10 cellular contexts compared by ENCODE assay signal in the genomic region with DNA sequence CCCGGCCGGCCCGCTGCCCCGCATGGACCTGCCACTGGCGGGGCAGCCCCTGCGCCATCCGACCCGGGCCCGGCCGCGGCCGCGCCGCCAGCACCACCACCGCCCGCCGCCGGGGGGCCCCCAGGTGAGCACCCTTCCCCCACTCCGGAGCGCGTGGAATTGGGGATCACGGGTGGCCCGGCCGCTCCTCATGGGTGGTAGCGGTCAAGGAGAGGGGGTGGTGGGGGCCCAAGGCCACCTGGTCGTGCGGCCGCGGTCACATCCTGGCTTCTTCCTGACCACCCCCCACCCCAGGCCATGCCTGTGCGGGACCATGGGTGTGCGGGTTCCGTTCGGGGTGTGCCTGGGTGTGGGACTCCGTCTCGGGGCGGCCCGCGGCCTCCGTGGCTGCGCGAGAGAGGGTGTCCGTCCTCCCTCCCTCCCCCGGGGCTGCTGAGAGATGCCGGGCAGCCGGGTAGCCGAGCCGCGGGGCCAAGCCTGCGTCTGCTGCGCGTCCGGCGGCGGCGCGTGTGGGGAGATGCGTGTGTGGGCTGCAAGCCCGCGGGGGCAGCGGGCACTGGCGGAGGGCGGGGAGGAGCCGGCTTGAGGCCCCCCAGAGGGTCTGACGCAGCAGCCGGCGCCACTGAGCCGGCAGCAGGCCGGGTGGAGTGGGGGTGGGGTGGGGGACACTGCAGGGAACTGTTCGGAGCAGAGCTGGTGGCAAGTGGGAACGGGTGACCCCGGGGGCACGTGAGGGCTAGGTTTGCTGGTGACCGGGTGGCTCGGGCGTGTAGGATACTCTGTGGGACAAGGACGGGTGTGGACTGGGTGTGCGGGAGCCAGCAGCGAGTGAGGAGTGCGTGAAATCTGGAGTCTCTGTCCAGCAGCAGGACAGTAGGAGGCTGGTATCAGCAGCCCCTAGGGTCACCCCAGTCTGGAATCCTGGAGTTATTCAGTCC. TPM values are rescaled to one million over a fixed set of nuclear protein-coding genes. Genes with fewer than 3 reads are reported as not detected.
DNase-seq lines count a peak whose midpoint lies in the region; ATAC-seq and TF ChIP-seq lines count a peak whose summit lies in the region.
"Had no signal": no experiment of that assay in that cellular context is flagged by ENCODE, and none has a peak within 500 bp of the region (broad histone marks: within the 10 kb centered on the region; RNA-seq: fewer than 3 reads in every experiment).

No MANE protein-coding gene starts in this region.

- H3K9me3 Mint-ChIP-seq in stimulated activated naive CD8-positive, alpha-beta T cell treated with anti-CD3 and anti-CD28 coated beads, Interleukin-15, Interleukin-2, amounts not matched to agents 100 ng/mL and 50 ng/mL, for 24 hours = no peaks in the 10 kb centered on the region
- peaks cover 0 to 4% (median 0%) of the 10 kb centered on the region in 5 experiments for H3K9me3 Mint-ChIP-seq in brain

- no peaks in the 10 kb centered on the region for H3K36me3 ChIP-seq in aorta (ENCODE audit: control insufficient read depth in 1 of 2, insufficient read depth in 2 of 2, low read length in 1 of 2)

- intact Hi-C loops in aorta (cut with DNase I) = no loop called here

- H3K4me3 ChIP-seq in aorta (ENCODE audit: low read length in 2 of 2) = peak overlapping the region in 1 of 2 donors; percentile 3

- H3K27me3 Mint-ChIP-seq in stimulated activated naive CD8-positive, alpha-beta T cell treated with anti-CD3 and anti-CD28 coated beads, Interleukin-15, Interleukin-2, amounts not matched to agents 100 ng/mL and 50 ng/mL, for 24 hours = no peaks in the 10 kb centered on the region
- peaks cover 41% of the 10 kb centered on the region for H3K27me3 Mint-ChIP-seq in brain

- peak in 1 of 2 experiments; percentile 55 for TF ChIP-seq CTCF in brain (conservative IDR thresholded peaks at IDR 0.05)

- peaks cover 5% of the 10 kb centered on the region for H3K4me1 Mint-ChIP-seq in stimulated activated naive CD8-positive, alpha-beta T cell treated with anti-CD3 and anti-CD28 coated beads, Interleukin-15, Interleukin-2, amounts not matched to agents 100 ng/mL and 50 ng/mL, for 24 hours (ENCODE audit: low read depth)
- H3K4me1 Mint-ChIP-seq in brain = peaks cover 13% of the 10 kb centered on the region

- peaks cover 28% of the 10 kb centered on the region for H3K36me3 Mint-ChIP-seq in stimulated activated naive CD8-positive, alpha-beta T cell treated with anti-CD3 and anti-CD28 coated beads, Interleukin-15, Interleukin-2, amounts not matched to agents 100 ng/mL and 50 ng/mL, for 24 hours (ENCODE audit: low read depth)
- peaks cover 4% of the 10 kb centered on the region for H3K36me3 Mint-ChIP-seq in brain

- ATAC-seq in stimulated activated naive CD8-positive, alpha-beta T cell treated with anti-CD3 and anti-CD28 coated beads, Interleukin-15, Interleukin-2, amounts not matched to agents 100 U/mL and 50 U/mL, for 24 hours = no peak
- no peak for ATAC-seq in aorta (ENCODE audit: low FRiP score)

- H3K4me3 Mint-ChIP-seq in stimulated activated naive CD8-positive, alpha-beta T cell treated with anti-CD3 and anti-CD28 coated beads, Interleukin-15, Interleukin-2, amounts not matched to agents 100 ng/mL and 50 ng/mL, for 24 hours = no peak overlapping the region
- peak overlapping the region; percentile 87 to 90 (median 88) for H3K4me3 Mint-ChIP-seq in brain

- no peak for DNase-seq in stimulated activated naive CD8-positive, alpha-beta T cell treated with anti-CD3 and anti-CD28 coated beads, Interleukin-15, Interleukin-2, amounts not matched to agents 100 U/mL and 50 U/mL, for 24 hours
- DNase-seq in left kidney (ENCODE audit: low read depth, low spot score) (peak; percentile 54), aorta (peak; percentile 35 to 79), NAMALWA (ENCODE audit: low spot score) (no peak)
- no peak for DNase-seq in activated CD4-positive, alpha-beta T cell treated with anti-CD3 and anti-CD28 coated beads for 48 hours
- no peak for DNase-seq in NK-92 treated with Interleukin-12 subunit alpha and Interleukin-12 subunit beta, amount 100 ng/mL, for 24 hours (lab: John Stamatoyannopoulos, UW)
- DNase-seq: activated effector memory CD4-positive, alpha-beta T cell treated with anti-CD3 and anti-CD28 coated beads, Interleukin-2, amount 50 U/mL, for 16 hours; DND-41 had no signal

- no peaks in the 10 kb centered on the region for H3K4me1 ChIP-seq in aorta (ENCODE audit: control insufficient read depth in 1 of 2, insufficient read depth in 2 of 2, low read length in 2 of 2)

- peak overlapping the region; percentile 68 for H3K27ac Mint-ChIP-seq in stimulated activated naive CD8-positive, alpha-beta T cell treated with anti-CD3 and anti-CD28 coated beads, Interleukin-15, Interleukin-2, amounts not matched to agents 100 ng/mL and 50 ng/mL, for 24 hours
- peak overlapping the region in 2 of 5 experiments; percentile 85 to 94 for H3K27ac Mint-ChIP-seq in brain

- H3K27ac ChIP-seq in aorta (ENCODE audit: low read depth in 1 of 2, low read length in 2 of 2) = no peak overlapping the region

- WGBS in aorta, 2 donors = 1 to 7% methylated on average over 74 to 79 of the region's 79 CpGs

- H3K27me3 ChIP-seq in aorta (ENCODE audit: control insufficient read depth in 1 of 2, insufficient read depth in 2 of 2, low read length in 1 of 2) = no peaks in the 10 kb centered on the region

- no peaks in the 10 kb centered on the region for H3K9me3 ChIP-seq in aorta (ENCODE audit: control insufficient read depth, low read length)

RNA-seq across cellular contexts. Expression of a gene that starts 6.7 kb away (rescaled TPM):
- polyA plus RNA-seq in brain (ENCODE audit: insufficient read depth, low read depth, low replicate concordance) (59.2 TPM), aorta (10 to 100 TPM in 1 of 2 donors, 1 to 10 TPM in 1; 7.0 to 34.6 TPM)
- total RNA-seq in aorta = 10 to 100 TPM; 15.7 to 21.9 TPM

RNA-seq across cellular contexts. Expression of a gene that starts 7.4 kb away (rescaled TPM):
- polyA plus RNA-seq in brain (ENCODE audit: insufficient read depth, low read depth, low replicate concordance) (39.6 TPM), aorta (1 to 10 TPM; 5.9 to 7.8 TPM)
- 1 to 10 TPM; 3.9 to 5.3 TPM for total RNA-seq in aorta

RNA-seq across cellular contexts. Expression of a gene that starts 8.5 kb away (rescaled TPM):
- polyA plus RNA-seq in brain (ENCODE audit: insufficient read depth, low read depth, low replicate concordance) (36.1 TPM), aorta (1 to 10 TPM in 1 of 2 donors, under 1 TPM in 1; 0.13 to 3.7 TPM)
- 1 to 10 TPM; 3.0 to 4.0 TPM for total RNA-seq in aorta

RNA-seq across cellular contexts. Expression of a gene that starts 13.2 kb away (rescaled TPM):
- polyA plus RNA-seq in brain (ENCODE audit: insufficient read depth, low read depth, low replicate concordance) (43.7 TPM), aorta (10 to 100 TPM; 13.3 to 73.8 TPM)
- total RNA-seq in aorta = 10 to 100 TPM in 1 of 2 donors, 1 to 10 TPM in 1; 9.7 to 15.2 TPM

RNA-seq across cellular contexts. Expression of a gene that starts 13.2 kb away (rescaled TPM):
- polyA plus RNA-seq in brain (ENCODE audit: insufficient read depth, low read depth, low replicate concordance) = 6.6 TPM
- 1 to 10 TPM; 2.6 to 7.9 TPM for total RNA-seq in aorta
- polyA plus RNA-seq in aorta = 10 to 100 TPM in 1 of 2 donors, 1 to 10 TPM in 1; 3.1 to 14.4 TPM

Comparison
In these comparisons a context has a peak if more than half of its experiments do, and no peak if none do; other contexts are left out.
1. DNase-seq: peak in left kidney (single experiment) and aorta (2 of 2); none in stimulated activated naive CD8-positive, alpha-beta T cell treated with anti-CD3 and anti-CD28 coated beads, Interleukin-15, Interleukin-2, amounts not matched to agents 100 U/mL and 50 U/mL, for 24 hours (single experiment), NAMALWA (single experiment), activated CD4-positive, alpha-beta T cell treated with anti-CD3 and anti-CD28 coated beads for 48 hours (single experiment) and NK-92 treated with Interleukin-12 subunit alpha and Interleukin-12 subunit beta, amount 100 ng/mL, for 24 hours (single experiment).